ENCODE assay signal across 9 cellular contexts in genomic region chr13:109779876-109780516, GRCh38. TPM values are rescaled to one million over a fixed set of nuclear protein-coding genes. Genes with fewer than 3 reads are reported as not detected.
A peak's percentile ranks its signal among the peaks of the same experiment; 100 is the strongest.
DNase-seq lines count a peak whose midpoint lies in the region; ATAC-seq and TF ChIP-seq lines count a peak whose summit lies in the region.
"Had no signal": no experiment of that assay in that cellular context is flagged by ENCODE, and none has a peak within 500 bp of the region (broad histone marks: within the 10 kb centered on the region; RNA-seq: fewer than 3 reads in every experiment).

No MANE protein-coding gene starts in this region.

- no peaks in the 10 kb centered on the region for H3K9me3 ChIP-seq in heart right ventricle
- no peaks in the 10 kb centered on the region for H3K9me3 ChIP-seq in adipocyte (ENCODE audit: control insufficient read depth, low read length)
- H3K9me3 ChIP-seq: mucosa of descending colon had no signal

- 68 to 71% methylated on average over 7 of the region's 7 CpGs for WGBS in heart right ventricle, 2 donors

- H3K27ac ChIP-seq in heart right ventricle, result peak overlapping the region in 1 of 10 donors; percentile 6

- H3K4me1 ChIP-seq in heart right ventricle (peaks cover 4 to 79% (median 67%) of the 10 kb centered on the region in 9 donors), adipocyte (ENCODE audit: control insufficient read depth, insufficient read depth, low read length) (peaks cover 47% of the 10 kb centered on the region)

- ATAC-seq in heart right ventricle (no peak), Right ventricle myocardium superior (ENCODE audit: poor library complexity) (no peak), HG02970 (IDR thresholded peaks at IDR 0.05; ENCODE audit: low FRiP score, unreplicated experiment) (no peak)

- peaks cover 0 to 6% (median 1%) of the 10 kb centered on the region in 7 donors for H3K27me3 ChIP-seq in heart right ventricle
- H3K27me3 ChIP-seq in adipocyte (replicated peaks; ENCODE audit: control insufficient read depth, insufficient read depth, low read length), result no peaks in the 10 kb centered on the region
- no peaks in the 10 kb centered on the region for H3K27me3 ChIP-seq in kidney epithelial cell (ENCODE audit: control insufficient read depth, insufficient read depth, low read length)

- TF ChIP-seq CTCF in heart right ventricle (IDR thresholded peaks at IDR 0.05) (no peak), kidney epithelial cell (IDR thresholded peaks at IDR 0.05; ENCODE audit: insufficient read depth, low read length, poor library complexity, severe bottlenecking) (no peak), type B pancreatic cell (conservative IDR thresholded peaks at IDR 0.05) (no peak)

- intact Hi-C loops in heart right ventricle (cut with DNase I) (loop anchor here (5.0 to 10.0 kb wide), 11 partner anchors 85 to 818 kb away; no protein-coding TSS in a partner anchor), Right ventricle myocardium superior (cut with DNase I) (loop anchor here (10.0 kb wide), 2 partner anchors 165 to 815 kb away; no protein-coding TSS in a partner anchor)

- peaks cover 33% of the 10 kb centered on the region for H3K36me3 Mint-ChIP-seq in type B pancreatic cell

- H3K4me1 Mint-ChIP-seq in type B pancreatic cell (ENCODE audit: unreplicated experiment), result peaks cover 37% of the 10 kb centered on the region

- H3K36me3 ChIP-seq in heart right ventricle, result peaks cover 0 to 35% (median 16%) of the 10 kb centered on the region in 9 donors
- H3K36me3 ChIP-seq in adipocyte (ENCODE audit: control insufficient read depth, insufficient read depth, low read length, severe bottlenecking), result peaks cover 52% of the 10 kb centered on the region
- H3K36me3 ChIP-seq in kidney epithelial cell (ENCODE audit: control insufficient read depth, insufficient read depth, low read length), result no peaks in the 10 kb centered on the region

- H3K27me3 Mint-ChIP-seq in type B pancreatic cell, result no peaks in the 10 kb centered on the region

- H3K4me3 ChIP-seq in heart right ventricle (peak overlapping the region in 9 of 10 donors; percentile 38 to 55 (median 44)), adipocyte (ENCODE audit: low read length) (peak overlapping the region; percentile 89), kidney epithelial cell (ENCODE audit: low read depth, low read length) (peak overlapping the region; percentile 48)
- H3K4me3 ChIP-seq: mucosa of descending colon had no signal

- peak overlapping the region; percentile 84 for H3K4me3 Mint-ChIP-seq in type B pancreatic cell

- H3K27ac Mint-ChIP-seq in type B pancreatic cell, result peak overlapping the region; percentile 69

- no peaks in the 10 kb centered on the region for H3K9me3 Mint-ChIP-seq in type B pancreatic cell

- peak overlapping the region; percentile 92 for H3K9ac ChIP-seq in adipocyte (ENCODE audit: low read length)

- no peak for DNase-seq in heart right ventricle
- no peak for DNase-seq in Right ventricle myocardium superior
- DNase-seq in adipocyte (ENCODE audit: low read depth), result no peak
- no peak for DNase-seq in kidney epithelial cell (ENCODE audit: low read depth)
- DNase-seq in type B pancreatic cell (ENCODE audit: extremely low spot score, unreplicated experiment), result no peak
- no peak for DNase-seq in NCI-H82 (lab: John Stamatoyannopoulos, UW)
- no peak for DNase-seq in hepatic stellate cell (ENCODE audit: low spot score)

RNA-seq across cellular contexts. Expression of gene IRS2, which starts 6.4 kb away (rescaled TPM):
- total RNA-seq in heart right ventricle, result 10 to 100 TPM; 10.2 to 49.3 (median 13.7) TPM
- 10 to 100 TPM in 1 of 2 donors, 1 to 10 TPM in 1; 4.2 to 18.5 TPM for polyA plus RNA-seq in heart right ventricle
- 12.1 TPM for total RNA-seq in Right ventricle myocardium superior
- 27.1 and 35.7 TPM in 2 replicates for total RNA-seq in kidney epithelial cell
- 19.4 and 30.1 TPM in 2 replicates for total RNA-seq in type B pancreatic cell (ENCODE audit: low replicate concordance)
